Comparison of ENCODE assay signal across 8 cellular contexts in genomic region chr3:136819784-136820640, GRCh38. TPM values are rescaled to one million over a fixed set of nuclear protein-coding genes. Genes with fewer than 3 reads are reported as not detected.
DNase-seq lines count a peak whose midpoint lies in the region; ATAC-seq and TF ChIP-seq lines count a peak whose summit lies in the region.

No MANE protein-coding gene starts in this region.

- peak overlapping the region; percentile 22 for H3K27ac ChIP-seq in cingulate gyrus (ENCODE audit: low read depth, low read length)

- no peak for TF ChIP-seq POLR2A in NB4 (IDR thresholded peaks at IDR 0.05; ENCODE audit: extremely low read depth, insufficient read length)

- H3K4me3 ChIP-seq in NB4 (ENCODE audit: low read depth, low read length) (peak overlapping the region; percentile 75), WI38 (ENCODE audit: low read depth, low read length) (peak overlapping the region; percentile 75)

- DNase-seq in Daoy (ENCODE audit: low read depth) (peak; percentile 75), NB4 (ENCODE audit: low read depth) (peak; percentile 68), kidney tubule cell (ENCODE audit: low spot score) (peak; percentile 46), LoVo (ENCODE audit: low spot score) (no peak)
- DNase-seq in stimulated activated CD4-positive, alpha-beta T cell treated with anti-CD3 and anti-CD28 coated beads, Interleukin-1b, Interleukin-23, amount 100 ng/mL, for 48 hours: peak; percentile 5

- no peak for ATAC-seq in GM21723 (IDR thresholded peaks at IDR 0.05; ENCODE audit: unreplicated experiment)

- TF ChIP-seq CTCF in NB4 (IDR thresholded peaks at IDR 0.05; ENCODE audit: low read depth, low read length) (no peak), WI38 (IDR thresholded peaks at IDR 0.05; ENCODE audit: low read depth, low read length) (no peak)

RNA-seq across cellular contexts. Expression of gene SLC35G2, which starts 1.1 kb away (rescaled TPM):
- total RNA-seq in Daoy (2014; rRNA removed; shearing (Covaris generic)): 15.6 and 25.0 TPM in 2 replicates

RNA-seq across cellular contexts. Expression of gene NCK1, which starts 42.0 kb away (rescaled TPM):
- 26.6 and 43.2 TPM in 2 replicates for total RNA-seq in Daoy (2014; rRNA removed; shearing (Covaris generic))
